Comparison of ENCODE assay signal across 23 cellular contexts in genomic region chr10:24453404-24453830, GRCh38.
DNase-seq lines count a peak whose midpoint lies in the region; ATAC-seq and TF ChIP-seq lines count a peak whose summit lies in the region.
"Had no signal": no experiment of that assay in that cellular context is flagged by ENCODE, and none has a peak within 500 bp of the region (broad histone marks: within the 10 kb centered on the region; RNA-seq: fewer than 3 reads in every experiment).

No MANE protein-coding gene starts in this region.

- H3K36me3 Mint-ChIP-seq in HFFc6 (ENCODE audit: low read depth) (no peaks in the 10 kb centered on the region), mesothelial cell of epicardium (peaks cover 25% of the 10 kb centered on the region)
- H3K36me3 Mint-ChIP-seq: activated naive CD8-positive, alpha-beta T cell treated with anti-CD3 and anti-CD28 coated beads for 36 hours had no signal

- H3K27me3 Mint-ChIP-seq in HFFc6 (ENCODE audit: insufficient read depth) (peaks cover 4% of the 10 kb centered on the region; the same call in 1 of the 2 replicates), mesothelial cell of epicardium (ENCODE audit: low read depth) (no peaks in the 10 kb centered on the region)

- peak; percentile 41 for DNase-seq in HFFc6
- DNase-seq in coronary artery (ENCODE audit: low spot score) = no peak
- no peak for DNase-seq in mesothelial cell of epicardium (ENCODE audit: low spot score in 2 of 2, unreplicated experiment in 2 of 2)
- no peak for DNase-seq in vagina (ENCODE audit: extremely low spot score in 2 of 2)
- no peak for DNase-seq in SK-N-DZ (ENCODE audit: low spot score)
- DNase-seq: activated CD4-positive, alpha-beta T cell treated with anti-CD3 and anti-CD28 coated beads, Interleukin-2, amount 10 ng/mL, durations not matched to agents 24 days and 14 days; activated naive CD8-positive, alpha-beta T cell treated with anti-CD3 and anti-CD28 coated beads for 36 hours; body of pancreas; DMS79; heart left ventricle; left ventricle myocardium superior; mucosa of descending colon; MV-4-11; NCI-H1694 treated with DMSO at 0.1 percent for 48 hours; SIG-M5; stimulated activated CD4-positive, alpha-beta T cell treated with anti-CD3 and anti-CD28 coated beads, Interleukin-1b, Interleukin-23, amount 100 ng/mL, for 48 hours; testis had no signal

- H3K27me3 ChIP-seq in vagina = no peaks in the 10 kb centered on the region
- H3K27me3 ChIP-seq: body of pancreas, heart left ventricle, testis had no signal

- no peak for ATAC-seq in GM19023 (IDR thresholded peaks at IDR 0.05; ENCODE audit: unreplicated experiment)
- no peak for ATAC-seq in HG03354 (IDR thresholded peaks at IDR 0.05; ENCODE audit: poor library complexity, severe bottlenecking, unreplicated experiment)
- ATAC-seq: body of pancreas, heart left ventricle, left ventricle myocardium superior, mucosa of descending colon had no signal

- H3K27ac ChIP-seq in coronary artery = peak overlapping the region; percentile 3 to 52
- H3K27ac ChIP-seq in vagina = peak overlapping the region; percentile 52
- H3K27ac ChIP-seq: body of pancreas had no signal

- no peak for TF ChIP-seq CTCF in HFFc6 (IDR thresholded peaks at IDR 0.05)
- no peak for TF ChIP-seq CTCF in coronary artery (IDR thresholded peaks at IDR 0.05)
- no peak for TF ChIP-seq CTCF in mesothelial cell of epicardium (IDR thresholded peaks at IDR 0.05; ENCODE audit: unreplicated experiment)
- TF ChIP-seq CTCF in vagina (IDR thresholded peaks at IDR 0.05) = no peak

- no peaks in the 10 kb centered on the region for H3K9me3 ChIP-seq in vagina
- H3K9me3 ChIP-seq: body of pancreas, heart left ventricle, mucosa of descending colon, testis had no signal

- intact Hi-C loops in vagina (cut with DNase I) = no loop called here

- no peak overlapping the region for H3K4me3 Mint-ChIP-seq in HFFc6
- H3K4me3 Mint-ChIP-seq in mesothelial cell of epicardium = no peak overlapping the region
- H3K4me3 Mint-ChIP-seq: activated CD4-positive, alpha-beta T cell treated with anti-CD3 and anti-CD28 coated beads, Interleukin-2, amount 10 ng/mL, durations not matched to agents 24 days and 14 days; activated naive CD8-positive, alpha-beta T cell treated with anti-CD3 and anti-CD28 coated beads for 36 hours; activated T-helper 1 cell treated with anti-CD3 and anti-CD28 coated beads, Interleukin-12 subunit alpha, Interleukin-12 subunit beta, Interleukin-2, Interleukin-4 antibody, amounts not matched to agents 30 ng/mL and 10 ng/mL and 1 ng/mL, durations not matched to agents 14 hours and 24 hours and 36 hours; B cell; neural crest cell; T-helper 1 cell treated with Interleukin-12 subunit alpha and Interleukin-12 subunit beta and Interleukin-4 antibody, amounts not matched to agents 30 μg/mL and 1 μg/mL, for 36 hours had no signal

- H3K36me3 ChIP-seq in vagina = no peaks in the 10 kb centered on the region
- H3K36me3 ChIP-seq: heart left ventricle had no signal

- H3K4me1 ChIP-seq in vagina = peaks cover 29% of the 10 kb centered on the region

- H3K4me1 Mint-ChIP-seq in HFFc6 (ENCODE audit: low read depth) (peaks cover 76% of the 10 kb centered on the region), mesothelial cell of epicardium (peaks cover 42% of the 10 kb centered on the region)
- H3K4me1 Mint-ChIP-seq: B cell had no signal

- peak overlapping the region; percentile 42; the same call in 1 of the 2 replicates for H3K27ac Mint-ChIP-seq in HFFc6
- H3K27ac Mint-ChIP-seq in mesothelial cell of epicardium = peak overlapping the region; percentile 72
- H3K27ac Mint-ChIP-seq: activated CD4-positive, alpha-beta T cell treated with anti-CD3 and anti-CD28 coated beads, Interleukin-2, amount 10 ng/mL, durations not matched to agents 24 days and 14 days; activated naive CD8-positive, alpha-beta T cell treated with anti-CD3 and anti-CD28 coated beads for 36 hours; activated T-helper 1 cell treated with anti-CD3 and anti-CD28 coated beads, Interleukin-12 subunit alpha, Interleukin-12 subunit beta, Interleukin-2, Interleukin-4 antibody, amounts not matched to agents 30 ng/mL and 10 ng/mL and 1 ng/mL, durations not matched to agents 14 hours and 24 hours and 36 hours; B cell; T-helper 1 cell treated with Interleukin-12 subunit alpha and Interleukin-12 subunit beta and Interleukin-4 antibody, amounts not matched to agents 30 μg/mL and 1 μg/mL, for 36 hours had no signal

- no peak overlapping the region for H3K4me3 ChIP-seq in coronary artery
- no peak overlapping the region for H3K4me3 ChIP-seq in vagina
- H3K4me3 ChIP-seq: body of pancreas, heart left ventricle, mucosa of descending colon, testis had no signal

- H3K9me3 Mint-ChIP-seq in HFFc6 = no peaks in the 10 kb centered on the region
- H3K9me3 Mint-ChIP-seq in mesothelial cell of epicardium = no peaks in the 10 kb centered on the region
- H3K9me3 Mint-ChIP-seq: activated naive CD8-positive, alpha-beta T cell treated with anti-CD3 and anti-CD28 coated beads for 36 hours; activated T-helper 1 cell treated with anti-CD3 and anti-CD28 coated beads, Interleukin-12 subunit alpha, Interleukin-12 subunit beta, Interleukin-2, Interleukin-4 antibody, amounts not matched to agents 30 ng/mL and 10 ng/mL and 1 ng/mL, durations not matched to agents 14 hours and 24 hours and 36 hours; neural crest cell; T-helper 1 cell treated with Interleukin-12 subunit alpha and Interleukin-12 subunit beta and Interleukin-4 antibody, amounts not matched to agents 30 μg/mL and 1 μg/mL, for 36 hours had no signal

- no peak for TF ChIP-seq POLR2A in vagina (IDR thresholded peaks at IDR 0.05)
